1 cellular context compared by ENCODE assay signal in genomic region chr9:133030317-133031129, GRCh38.
TF ChIP-seq lines count a peak whose summit lies in the region.

A gene with protein sequence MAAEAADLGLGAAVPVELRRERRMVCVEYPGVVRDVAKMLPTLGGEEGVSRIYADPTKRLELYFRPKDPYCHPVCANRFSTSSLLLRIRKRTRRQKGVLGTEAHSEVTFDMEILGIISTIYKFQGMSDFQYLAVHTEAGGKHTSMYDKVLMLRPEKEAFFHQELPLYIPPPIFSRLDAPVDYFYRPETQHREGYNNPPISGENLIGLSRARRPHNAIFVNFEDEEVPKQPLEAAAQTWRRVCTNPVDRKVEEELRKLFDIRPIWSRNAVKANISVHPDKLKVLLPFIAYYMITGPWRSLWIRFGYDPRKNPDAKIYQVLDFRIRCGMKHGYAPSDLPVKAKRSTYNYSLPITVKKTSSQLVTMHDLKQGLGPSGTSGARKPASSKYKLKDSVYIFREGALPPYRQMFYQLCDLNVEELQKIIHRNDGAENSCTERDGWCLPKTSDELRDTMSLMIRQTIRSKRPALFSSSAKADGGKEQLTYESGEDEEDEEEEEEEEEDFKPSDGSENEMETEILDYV (plus strand): TSS chr9:133030997. CDS start chr9:133031012, 15 bp downstream.

TF ChIP-seq in HepG2, 621 proteins besides CTCF, POLR2A, EP300 and RAD21 (continued from another document and continues in another):
- TF ChIP-seq, protein P1, sequence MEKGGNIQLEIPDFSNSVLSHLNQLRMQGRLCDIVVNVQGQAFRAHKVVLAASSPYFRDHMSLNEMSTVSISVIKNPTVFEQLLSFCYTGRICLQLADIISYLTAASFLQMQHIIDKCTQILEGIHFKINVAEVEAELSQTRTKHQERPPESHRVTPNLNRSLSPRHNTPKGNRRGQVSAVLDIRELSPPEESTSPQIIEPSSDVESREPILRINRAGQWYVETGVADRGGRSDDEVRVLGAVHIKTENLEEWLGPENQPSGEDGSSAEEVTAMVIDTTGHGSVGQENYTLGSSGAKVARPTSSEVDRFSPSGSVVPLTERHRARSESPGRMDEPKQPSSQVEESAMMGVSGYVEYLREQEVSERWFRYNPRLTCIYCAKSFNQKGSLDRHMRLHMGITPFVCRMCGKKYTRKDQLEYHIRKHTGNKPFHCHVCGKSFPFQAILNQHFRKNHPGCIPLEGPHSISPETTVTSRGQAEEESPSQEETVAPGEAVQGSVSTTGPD (CRISPR knock-in tag; IDR thresholded peaks at IDR 0.05), result no peak
- TF ChIP-seq ZFP82 (CRISPR knock-in tag; IDR thresholded peaks at IDR 0.05; ENCODE audit: borderline replicate concordance) (peak; percentile 87), TP53 (CRISPR knock-in tag; conservative IDR thresholded peaks at IDR 0.05) (no peak), ZNF281 (CRISPR knock-in tag; IDR thresholded peaks at IDR 0.05; ENCODE audit: borderline replicate concordance) (peak; percentile 32; the same call in 1 of the 2 replicates), GTF3A (CRISPR knock-in tag; conservative IDR thresholded peaks at IDR 0.05) (no peak), RBM22 (optimal IDR thresholded peaks at IDR 0.05; ENCODE audit: low read length) (peak; percentile 27), ZMYM3 (CRISPR knock-in tag; IDR thresholded peaks at IDR 0.05) (peak; percentile 32; the same call in 1 of the 2 replicates), ZNF674 (CRISPR knock-in tag; IDR thresholded peaks at IDR 0.05; ENCODE audit: low read depth) (no peak), SOX5 (CRISPR knock-in tag; IDR thresholded peaks at IDR 0.05; ENCODE audit: borderline replicate concordance) (no peak; the same call in 1 of the 2 replicates), ZNF773 (CRISPR knock-in tag; IDR thresholded peaks at IDR 0.05; ENCODE audit: borderline replicate concordance) (peak; percentile 89; the same call in 1 of the 2 replicates), ZNF256 (CRISPR knock-in tag; conservative IDR thresholded peaks at IDR 0.05) (no peak; the same call in 1 of the 2 replicates), ZNF781 (CRISPR knock-in tag; IDR thresholded peaks at IDR 0.05; ENCODE audit: borderline replicate concordance, not compliant biosample characterization) (peak; percentile 79), ZNF576 (CRISPR knock-in tag; IDR thresholded peaks at IDR 0.05) (no peak), ZNF510 (CRISPR knock-in tag; IDR thresholded peaks at IDR 0.05; ENCODE audit: low read depth) (0 out of 2 replicates have a peak, but pooled peaks have one; percentile 60), MLXIP (CRISPR knock-in tag; IDR thresholded peaks at IDR 0.05; ENCODE audit: borderline replicate concordance) (no peak; the same call in 1 of the 2 replicates), ZNF737 (CRISPR knock-in tag; IDR thresholded peaks at IDR 0.05; ENCODE audit: borderline replicate concordance) (no peak), ZSCAN21 (CRISPR knock-in tag; IDR thresholded peaks at IDR 0.05; ENCODE audit: borderline replicate concordance) (peak; percentile 75; the same call in 1 of the 2 replicates), ZNF558 (CRISPR knock-in tag; IDR thresholded peaks at IDR 0.05; ENCODE audit: borderline replicate concordance) (peak; percentile 62; the same call in 1 of the 2 replicates), MTERF4 (CRISPR knock-in tag; IDR thresholded peaks at IDR 0.05) (no peak), AHR (CRISPR knock-in tag; IDR thresholded peaks at IDR 0.05) (peak; percentile 64; the same call in 1 of the 2 replicates), MEIS1 (CRISPR knock-in tag; IDR thresholded peaks at IDR 0.05; ENCODE audit: borderline replicate concordance) (no peak), BRF2 (CRISPR knock-in tag; IDR thresholded peaks at IDR 0.05) (0 out of 2 replicates have a peak, but pooled peaks have one; percentile 58), JUN (CRISPR knock-in tag; IDR thresholded peaks at IDR 0.05) (no peak), EEA1 (CRISPR knock-in tag; IDR thresholded peaks at IDR 0.05; ENCODE audit: borderline replicate concordance) (no peak), HMG20A (CRISPR knock-in tag; IDR thresholded peaks at IDR 0.05; ENCODE audit: borderline replicate concordance) (no peak), SYNCRIP (IDR thresholded peaks at IDR 0.05; ENCODE audit: insufficient read depth, low read depth, low read length) (no peak), NR2F2 (IDR thresholded peaks at IDR 0.05; ENCODE audit: borderline replicate concordance, low read depth) (peak; percentile 28; the same call in 1 of the 2 replicates), ZNF512 (CRISPR knock-in tag; IDR thresholded peaks at IDR 0.05) (0 out of 2 replicates have a peak, but pooled peaks have one; percentile 42), HDAC6 (IDR thresholded peaks at IDR 0.05; ENCODE audit: low read depth, low read length) (no peak), RBFOX2 (IDR thresholded peaks at IDR 0.05; ENCODE audit: low read depth, low read length) (peak; percentile 86)
- TF ChIP-seq, protein P2, sequence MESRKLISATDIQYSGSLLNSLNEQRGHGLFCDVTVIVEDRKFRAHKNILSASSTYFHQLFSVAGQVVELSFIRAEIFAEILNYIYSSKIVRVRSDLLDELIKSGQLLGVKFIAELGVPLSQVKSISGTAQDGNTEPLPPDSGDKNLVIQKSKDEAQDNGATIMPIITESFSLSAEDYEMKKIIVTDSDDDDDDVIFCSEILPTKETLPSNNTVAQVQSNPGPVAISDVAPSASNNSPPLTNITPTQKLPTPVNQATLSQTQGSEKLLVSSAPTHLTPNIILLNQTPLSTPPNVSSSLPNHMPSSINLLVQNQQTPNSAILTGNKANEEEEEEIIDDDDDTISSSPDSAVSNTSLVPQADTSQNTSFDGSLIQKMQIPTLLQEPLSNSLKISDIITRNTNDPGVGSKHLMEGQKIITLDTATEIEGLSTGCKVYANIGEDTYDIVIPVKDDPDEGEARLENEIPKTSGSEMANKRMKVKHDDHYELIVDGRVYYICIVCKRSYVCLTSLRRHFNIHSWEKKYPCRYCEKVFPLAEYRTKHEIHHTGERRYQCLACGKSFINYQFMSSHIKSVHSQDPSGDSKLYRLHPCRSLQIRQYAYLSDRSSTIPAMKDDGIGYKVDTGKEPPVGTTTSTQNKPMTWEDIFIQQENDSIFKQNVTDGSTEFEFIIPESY (CRISPR knock-in tag; IDR thresholded peaks at IDR 0.05), result peak; percentile 59
- TF ChIP-seq, protein P3, sequence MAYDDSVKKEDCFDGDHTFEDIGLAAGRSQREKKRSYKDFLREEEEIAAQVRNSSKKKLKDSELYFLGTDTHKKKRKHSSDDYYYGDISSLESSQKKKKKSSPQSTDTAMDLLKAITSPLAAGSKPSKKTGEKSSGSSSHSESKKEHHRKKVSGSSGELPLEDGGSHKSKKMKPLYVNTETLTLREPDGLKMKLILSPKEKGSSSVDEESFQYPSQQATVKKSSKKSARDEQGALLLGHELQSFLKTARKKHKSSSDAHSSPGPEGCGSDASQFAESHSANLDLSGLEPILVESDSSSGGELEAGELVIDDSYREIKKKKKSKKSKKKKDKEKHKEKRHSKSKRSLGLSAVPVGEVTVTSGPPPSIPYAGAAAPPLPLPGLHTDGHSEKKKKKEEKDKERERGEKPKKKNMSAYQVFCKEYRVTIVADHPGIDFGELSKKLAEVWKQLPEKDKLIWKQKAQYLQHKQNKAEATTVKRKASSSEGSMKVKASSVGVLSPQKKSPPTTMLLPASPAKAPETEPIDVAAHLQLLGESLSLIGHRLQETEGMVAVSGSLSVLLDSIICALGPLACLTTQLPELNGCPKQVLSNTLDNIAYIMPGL (CRISPR knock-in tag; IDR thresholded peaks at IDR 0.05; ENCODE audit: borderline replicate concordance in 1 of 2, low read depth in 1 of 2), result peak; percentile 87 to 91
- TF ChIP-seq, protein P4, sequence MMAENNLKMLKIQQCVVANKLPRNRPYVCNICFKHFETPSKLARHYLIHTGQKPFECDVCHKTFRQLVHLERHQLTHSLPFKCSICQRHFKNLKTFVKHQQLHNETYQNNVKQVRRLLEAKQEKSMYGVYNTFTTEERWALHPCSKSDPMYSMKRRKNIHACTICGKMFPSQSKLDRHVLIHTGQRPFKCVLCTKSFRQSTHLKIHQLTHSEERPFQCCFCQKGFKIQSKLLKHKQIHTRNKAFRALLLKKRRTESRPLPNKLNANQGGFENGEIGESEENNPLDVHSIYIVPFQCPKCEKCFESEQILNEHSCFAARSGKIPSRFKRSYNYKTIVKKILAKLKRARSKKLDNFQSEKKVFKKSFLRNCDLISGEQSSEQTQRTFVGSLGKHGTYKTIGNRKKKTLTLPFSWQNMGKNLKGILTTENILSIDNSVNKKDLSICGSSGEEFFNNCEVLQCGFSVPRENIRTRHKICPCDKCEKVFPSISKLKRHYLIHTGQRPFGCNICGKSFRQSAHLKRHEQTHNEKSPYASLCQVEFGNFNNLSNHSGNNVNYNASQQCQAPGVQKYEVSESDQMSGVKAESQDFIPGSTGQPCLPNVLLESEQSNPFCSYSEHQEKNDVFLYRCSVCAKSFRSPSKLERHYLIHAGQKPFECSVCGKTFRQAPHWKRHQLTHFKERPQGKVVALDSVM (CRISPR knock-in tag; IDR thresholded peaks at IDR 0.05), result 0 out of 2 replicates have a peak, but pooled peaks have one; percentile 10
